In genomic region chr1:178573330-178573729, GRCh38 we compare ENCODE assay signal across 11 cellular contexts.
DNase-seq lines count a peak whose midpoint lies in the region; ATAC-seq and TF ChIP-seq lines count a peak whose summit lies in the region.
"Had no signal": no experiment of that assay in that cellular context is flagged by ENCODE, and none has a peak within 500 bp of the region (broad histone marks: within the 10 kb centered on the region; RNA-seq: fewer than 3 reads in every experiment).

No MANE protein-coding gene starts in this region.

- no peak for TF ChIP-seq EP300 in esophagus muscularis mucosa (IDR thresholded peaks at IDR 0.05)

- H3K4me2 ChIP-seq in OCI-LY7 (ENCODE audit: low read length) = peak overlapping the region; percentile 35

- no peak for DNase-seq in OCI-LY7 (ENCODE audit: low spot score)
- no peak for DNase-seq in esophagus muscularis mucosa (ENCODE audit: extremely low spot score)
- DNase-seq in mesenteric fat pad (ENCODE audit: low spot score) = no peak
- no peak for DNase-seq in central memory CD4-positive, alpha-beta T cell
- DNase-seq in stimulated activated CD4-positive, alpha-beta T cell treated with anti-CD3 and anti-CD28 coated beads, Interleukin-4, amount 100 ng/mL, for 1 hour = no peak
- DNase-seq: stimulated activated CD4-positive, alpha-beta T cell treated with anti-CD3 and anti-CD28 coated beads, Interleukin-2, amount 100 ng/mL, for 48 hours had no signal

- intact Hi-C loops in OCI-LY7 (cut with micrococcal nuclease; ENCODE audit: unreplicated experiment) = no loop called here
- intact Hi-C loops in esophagus muscularis mucosa (cut with DNase I) = no loop called here

- CTCF ChIA-PET in OCI-LY7 (lab: Charles Lee; ENCODE audit: unreplicated experiment) = interaction anchor here (0.6 to 1.1 kb wide), 3 partner anchors 24 to 63 kb away, joined by 3 read pairs; no protein-coding TSS in a partner anchor

- no peaks in the 10 kb centered on the region for H3K9me2 ChIP-seq in OCI-LY7 (ENCODE audit: insufficient read depth, low read length)

- H2AFZ ChIP-seq in OCI-LY7 (ENCODE audit: low read length) = 0 out of 2 replicates have a peak overlapping the region, but pooled peaks have one; percentile 4

- no peak for TF ChIP-seq CTCF in OCI-LY7 (conservative IDR thresholded peaks at IDR 0.05; ENCODE audit: low read length)
- no peak for TF ChIP-seq CTCF in esophagus muscularis mucosa (IDR thresholded peaks at IDR 0.05)

- H3K27ac ChIP-seq in OCI-LY7 (ENCODE audit: low read depth, low read length, poor library complexity, severe bottlenecking) (peak overlapping the region; percentile 45), esophagus muscularis mucosa (replicated peaks in 1 of 4) (no peak overlapping the region)
- H3K27ac ChIP-seq: C4-2B, coronary artery had no signal

- POLR2A ChIA-PET in OCI-LY7 (lab: Charles Lee) = interaction anchor here (0.6 to 3.5 kb wide), 19 partner anchors 8 to 441 kb away, joined by 3 to 26 read pairs (median 4); partner anchors contain the start of gene RALGPS2

- H3K4me3 ChIP-seq in OCI-LY7 (ENCODE audit: low read depth, low read length, poor library complexity, severe bottlenecking) (no peak overlapping the region), esophagus muscularis mucosa (no peak overlapping the region)
- H3K4me3 ChIP-seq: coronary artery had no signal

- no peak for TF ChIP-seq POLR2A in esophagus muscularis mucosa (IDR thresholded peaks at IDR 0.05; ENCODE audit: low read depth)

- no peaks in the 10 kb centered on the region for H3K27me3 ChIP-seq in esophagus muscularis mucosa

- H3K36me3 ChIP-seq in OCI-LY7 (ENCODE audit: insufficient read depth, low read length) (peaks cover 37% of the 10 kb centered on the region), esophagus muscularis mucosa (no peaks in the 10 kb centered on the region)

- BruUV-seq in OCI-LY7 (replicated peaks; lab: Mats Ljungman, UMichigan) = no TSS peak

- 95% methylated on average over 3 of the region's 3 CpGs for WGBS in esophagus muscularis mucosa

- ATAC-seq in GM18520 (IDR thresholded peaks at IDR 0.05; ENCODE audit: unreplicated experiment) (peak; percentile 75), GM21447 (IDR thresholded peaks at IDR 0.05; ENCODE audit: unreplicated experiment) (peak; percentile 70), HG03095 (IDR thresholded peaks at IDR 0.05; ENCODE audit: unreplicated experiment) (peak; percentile 62)

- H3K9me3 ChIP-seq in OCI-LY7 (ENCODE audit: low read length) (no peaks in the 10 kb centered on the region), esophagus muscularis mucosa (no peaks in the 10 kb centered on the region)

- no peaks in the 10 kb centered on the region for H4K20me1 ChIP-seq in OCI-LY7 (ENCODE audit: insufficient read depth, low read length)

- peaks cover 67% of the 10 kb centered on the region for H3K4me1 ChIP-seq in OCI-LY7 (ENCODE audit: insufficient read depth, low read length, poor library complexity, severe bottlenecking)
- H3K4me1 ChIP-seq in esophagus muscularis mucosa = peaks cover 0 to 5% (median 2%) of the 10 kb centered on the region in 4 donors

- peaks cover 58% of the 10 kb centered on the region for H3K79me2 ChIP-seq in OCI-LY7 (ENCODE audit: insufficient read depth, low read depth, low read length)
